Comparison of ENCODE assay signal across 1 cellular context in the genomic region with DNA sequence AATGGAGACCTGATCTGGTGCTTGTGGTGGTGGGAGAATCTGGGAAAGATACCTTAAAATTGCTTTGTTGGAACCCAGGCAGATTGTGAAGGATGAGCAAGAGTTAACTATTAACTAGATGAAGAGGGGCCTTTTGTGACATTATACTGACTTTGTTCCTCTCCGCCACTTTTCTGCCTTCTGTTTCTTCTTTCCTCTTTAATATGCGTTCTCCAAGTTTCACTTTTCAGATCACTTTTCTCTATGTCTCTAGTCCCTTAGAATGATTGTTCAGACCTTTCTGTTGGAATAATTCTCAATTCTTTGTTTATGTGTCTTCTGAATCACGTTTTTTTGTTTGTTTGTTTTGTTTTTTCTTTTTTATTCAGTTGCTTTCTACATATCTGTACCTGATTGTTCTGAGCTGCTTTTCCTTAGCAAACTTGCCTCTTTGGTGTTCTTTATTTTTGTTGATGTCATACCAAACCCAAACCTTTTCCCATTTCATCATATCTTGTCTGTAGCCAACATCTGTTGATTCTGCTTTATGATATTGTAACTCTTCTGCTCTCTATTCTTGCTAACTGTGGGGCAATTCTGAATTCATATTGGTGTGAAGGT.
TF ChIP-seq lines count a peak whose summit lies in the region.

No MANE protein-coding gene starts in this region.

TF ChIP-seq in endothelial cell of umbilical vein, 7 proteins besides CTCF, POLR2A, EP300 and RAD21:
- TF ChIP-seq MYC (IDR thresholded peaks at IDR 0.05; ENCODE audit: low read depth, low read length) = no peak
- peak; percentile 46 for TF ChIP-seq EZH2 (IDR thresholded peaks at IDR 0.05; ENCODE audit: borderline replicate concordance, low read depth, low read length, severe bottlenecking)
- no peak for TF ChIP-seq FOS (IDR thresholded peaks at IDR 0.05; ENCODE audit: borderline replicate concordance, insufficient read depth, low read length)
